ENCODE assay signal across 11 cellular contexts in genomic region chr2:172105715-172106124, GRCh38. TPM values are rescaled to one million over a fixed set of nuclear protein-coding genes. Genes with fewer than 3 reads are reported as not detected.
DNase-seq lines count a peak whose midpoint lies in the region; ATAC-seq, FAIRE-seq and TF ChIP-seq lines count a peak whose summit lies in the region.
"Had no signal": no experiment of that assay in that cellular context is flagged by ENCODE, and none has a peak within 500 bp of the region (broad histone marks: within the 10 kb centered on the region; RNA-seq: fewer than 3 reads in every experiment).

No MANE protein-coding gene starts in this region.

- CTCF ChIA-PET in AG04449 (lab: Yijun Ruan, JAX) = interaction anchor here (0.7 to 18.1 kb wide), 27 partner anchors 12 to 533 kb away, joined by 3 to 355 read pairs (median 10); partner anchors contain the start of gene HAT1

- no peak for FAIRE-seq in keratinocyte (lab: Jason Lieb, UNC)

- peaks cover 42% of the 10 kb centered on the region for H3K27me3 ChIP-seq in ascending aorta
- H3K27me3 ChIP-seq in keratinocyte (ENCODE audit: control insufficient read depth, extremely low read depth, insufficient read depth, low read length) = no peaks in the 10 kb centered on the region
- H3K27me3 ChIP-seq: SJSA1 had no signal

- H3K4me1 ChIP-seq in ascending aorta = peaks cover 0 to 22% of the 10 kb centered on the region in 2 donors
- H3K4me1 ChIP-seq in keratinocyte (ENCODE audit: control insufficient read depth, extremely low read depth, insufficient read depth, low read length) = peaks cover 39% of the 10 kb centered on the region

- H3K9ac ChIP-seq in keratinocyte (ENCODE audit: control insufficient read depth, extremely low read depth, insufficient read depth, low read length) = peak overlapping the region; percentile 18

- no peaks in the 10 kb centered on the region for H3K9me3 ChIP-seq in ascending aorta
- H3K9me3 ChIP-seq in keratinocyte (ENCODE audit: control insufficient read depth, low read depth, low read length) = no peaks in the 10 kb centered on the region
- H3K9me3 ChIP-seq: SJSA1, testis had no signal

- POLR2A ChIA-PET in AG04449 (lab: Yijun Ruan, JAX) = interaction anchor here (0.9 kb wide), 1 partner anchor 22 kb away, joined by 3 read pairs; no protein-coding TSS in a partner anchor

- ATAC-seq in GM21786 (IDR thresholded peaks at IDR 0.05; ENCODE audit: unreplicated experiment) (no peak), GM19035 (IDR thresholded peaks at IDR 0.05; ENCODE audit: unreplicated experiment) (no peak)

- H3K4me3 ChIP-seq in AG04449 (ENCODE audit: low read depth, low read length) (peak overlapping the region; percentile 60), ascending aorta (peak overlapping the region; percentile 39), keratinocyte (ENCODE audit: control insufficient read depth in 2 of 3, extremely low read depth in 1 of 3, insufficient read depth in 2 of 3, low read depth in 1 of 3, low read length in 3 of 3) (peak overlapping the region in 1 of 3 experiments; percentile 70)

- peak overlapping the region; percentile 75 for H2AFZ ChIP-seq in keratinocyte (ENCODE audit: control insufficient read depth, low read length)

- H3K36me3 ChIP-seq in ascending aorta (no peaks in the 10 kb centered on the region), keratinocyte (ENCODE audit: control insufficient read depth in 2 of 2, extremely low read depth in 1 of 2, insufficient read depth in 2 of 2, low read length in 2 of 2) (no peaks in the 10 kb centered on the region)
- H3K36me3 ChIP-seq: SJSA1 had no signal

- intact Hi-C loops in ascending aorta (cut with DNase I) = loop anchor here (5.0 kb wide), 1 partner anchor 293 kb away; no protein-coding TSS in a partner anchor

- TF ChIP-seq CTCF in AG04449 (IDR thresholded peaks at IDR 0.05; ENCODE audit: insufficient read depth, low read length, missing control alignments) (no peak), GM20000 (IDR thresholded peaks at IDR 0.05; ENCODE audit: extremely low read depth, missing control alignments) (no peak), ascending aorta (IDR thresholded peaks at IDR 0.05) (no peak), keratinocyte (optimal IDR thresholded peaks at IDR 0.05 in 1 of 3, IDR thresholded peaks at IDR 0.05 in 1 of 3, conservative IDR thresholded peaks at IDR 0.05 in 1 of 3; ENCODE audit: extremely low read depth in 1 of 3, insufficient read depth in 2 of 3, low read length in 3 of 3) (no peak)

- H3K9me1 ChIP-seq in keratinocyte (ENCODE audit: control insufficient read depth, extremely low read depth, insufficient read depth, low read length) = no peaks in the 10 kb centered on the region

- peak overlapping the region; percentile 88 for H3K4me2 ChIP-seq in keratinocyte (ENCODE audit: control insufficient read depth, extremely low read depth, insufficient read depth, low read depth, low read length)

- H3K27ac ChIP-seq in ascending aorta = no peak overlapping the region
- no peak overlapping the region for H3K27ac ChIP-seq in keratinocyte (ENCODE audit: control insufficient read depth, insufficient read depth, low read length)
- H3K27ac ChIP-seq: SJSA1, testis had no signal

- dilution Hi-C loops in keratinocyte (cut with MboI; ENCODE audit: extremely low pct_ligation_motif_present, low sequenced_read_pairs) = no loop called here

- DNase-seq in AG04449 (ENCODE audit: low read depth, low spot score) = no peak
- peak; percentile 9 for DNase-seq in GM20000 (ENCODE audit: low spot score)
- no peak for DNase-seq in ascending aorta (ENCODE audit: low spot score in 2 of 2)
- DNase-seq in keratinocyte (ENCODE audit: low read depth, low spot score) = no peak
- no peak for DNase-seq in amniotic stem cell (lab: John Stamatoyannopoulos, UW)
- no peak for DNase-seq in dedifferentiated amniotic fluid mesenchymal stem cell (ENCODE audit: extremely low spot score)
- DNase-seq: NCI-H2227 treated with DMSO at 0.1 percent for 48 hours, testis had no signal

- no peaks in the 10 kb centered on the region for H4K20me1 ChIP-seq in keratinocyte (ENCODE audit: control insufficient read depth, extremely low read depth, insufficient read depth, low read length)

- no peaks in the 10 kb centered on the region for H3K79me2 ChIP-seq in keratinocyte (ENCODE audit: control insufficient read depth, insufficient read depth, low read length)

RNA-seq across cellular contexts. Expression of gene DLX2, which starts 3.0 kb away (rescaled TPM):
- total RNA-seq in ascending aorta = not detected
- 0.26 to 0.31 TPM (median 0.29 TPM) in 3 replicates for polyA plus RNA-seq in keratinocyte
- polyA plus RNA-seq in keratinocyte (2011; ENCODE audit: low read depth) = 1.3 TPM
- 0.32 and 0.61 TPM in 2 replicates for polyA plus RNA-seq in keratinocyte (2011; cell fraction: cytosol; rRNA removed)
- 2.2 and 3.3 TPM in 2 replicates for polyA plus RNA-seq in keratinocyte (2011; cell fraction: nucleus; rRNA removed)
- polyA plus RNA-seq in keratinocyte (2012; ENCODE audit: low replicate concordance) = 0.77 and 3.1 TPM in 2 replicates
- polyA minus RNA-seq in keratinocyte = 0.10 to 0.33 TPM in 2 of 3 replicates, not detected in the other
- polyA minus RNA-seq in keratinocyte (2011; cell fraction: cytosol; rRNA and poly(A)+ RNA removed) = 0.96 TPM
- polyA minus RNA-seq in keratinocyte (2011; cell fraction: nucleus; rRNA and poly(A)+ RNA removed) = 0.74 and 1.4 TPM in 2 replicates

RNA-seq across cellular contexts. Expression of gene DLX1, which starts 20.4 kb away (rescaled TPM):
- total RNA-seq in ascending aorta = not detected
- 0.68 to 1.5 TPM (median 0.88 TPM) in 3 replicates for polyA plus RNA-seq in keratinocyte
- polyA plus RNA-seq in keratinocyte (2011; ENCODE audit: low read depth) = 0.39 TPM
- polyA plus RNA-seq in keratinocyte (2011; cell fraction: cytosol; rRNA removed) = 0.62 and 0.81 TPM in 2 replicates
- 1.7 and 2.8 TPM in 2 replicates for polyA plus RNA-seq in keratinocyte (2011; cell fraction: nucleus; rRNA removed)
- polyA plus RNA-seq in keratinocyte (2012; ENCODE audit: low replicate concordance) = 0.48 and 1.5 TPM in 2 replicates
- 0.32 to 2.0 TPM (median 0.99 TPM) in 3 replicates for polyA minus RNA-seq in keratinocyte
- polyA minus RNA-seq in keratinocyte (2011; cell fraction: cytosol; rRNA and poly(A)+ RNA removed) = not detected
- 0.54 and 0.63 TPM in 2 replicates for polyA minus RNA-seq in keratinocyte (2011; cell fraction: nucleus; rRNA and poly(A)+ RNA removed)
- total RNA-seq: testis had no signal
